ENCODE assay signal across 1 cellular context in the genomic region with DNA sequence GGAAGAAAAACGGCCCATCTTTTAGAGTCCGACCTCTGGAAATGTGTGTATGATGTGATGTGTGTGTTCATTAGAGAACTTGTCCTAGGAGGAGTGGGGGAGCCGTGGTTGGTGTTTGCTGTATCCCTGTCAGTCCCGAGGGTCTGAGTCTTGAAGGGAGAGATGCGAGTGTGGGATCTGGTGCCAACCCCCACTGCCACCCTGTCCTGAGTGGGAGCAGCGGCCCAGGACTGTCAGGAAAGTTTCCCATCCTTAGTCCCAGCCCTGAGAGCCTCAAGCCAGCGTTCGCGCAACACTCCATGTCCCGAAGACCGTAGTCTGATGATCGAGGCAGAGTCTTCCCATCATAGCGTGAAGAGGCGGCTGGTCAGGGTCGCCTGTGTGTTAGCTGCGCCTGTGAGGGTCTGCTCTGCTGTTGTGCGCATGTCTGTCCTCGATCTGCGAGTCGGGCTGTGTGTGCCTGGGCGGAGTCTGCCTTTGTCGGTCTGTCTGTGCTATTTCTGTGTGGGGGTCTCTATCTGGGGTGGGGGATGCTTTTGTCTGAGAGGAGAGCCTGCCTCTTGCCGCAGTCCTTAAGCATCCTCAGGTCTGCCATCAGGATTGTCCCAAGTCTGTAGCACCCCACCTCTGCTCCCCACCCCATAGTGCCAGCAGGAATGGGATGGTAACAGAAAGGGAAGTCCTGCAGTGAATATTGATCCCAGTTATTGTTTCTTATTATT.
TF ChIP-seq lines count a peak whose summit lies in the region.

No MANE protein-coding gene starts in this region.

TF ChIP-seq in H1, 55 proteins besides CTCF, POLR2A, EP300 and RAD21:
- peak; percentile 83; the same call in 1 of the 2 replicates for TF ChIP-seq SUZ12 (IDR thresholded peaks at IDR 0.05; ENCODE audit: low read length)
- no peak for TF ChIP-seq SP1 (IDR thresholded peaks at IDR 0.05; ENCODE audit: low read depth, low read length)
- peak; percentile 5 for TF ChIP-seq RNF2 (IDR thresholded peaks at IDR 0.05; ENCODE audit: borderline replicate concordance, low read depth, low read length, missing control alignments, poor library complexity, severe bottlenecking)
- no peak for TF ChIP-seq JUND (IDR thresholded peaks at IDR 0.05; ENCODE audit: low read length)
- TF ChIP-seq CHD2 (IDR thresholded peaks at IDR 0.05; ENCODE audit: low read length) = no peak
- no peak for TF ChIP-seq JUN (IDR thresholded peaks at IDR 0.05; ENCODE audit: low read depth, low read length)
- TF ChIP-seq BCL11A (IDR thresholded peaks at IDR 0.05; ENCODE audit: low read depth in 2 of 2, low read length in 2 of 2) = no peak
- TF ChIP-seq CBX8 (IDR thresholded peaks at IDR 0.05; ENCODE audit: borderline replicate concordance, low read depth, low read length) = no peak
